ENCODE assay signal across 9 cellular contexts in genomic region chr17:81328925-81329278, GRCh38. TPM values are rescaled to one million over a fixed set of nuclear protein-coding genes. Genes with fewer than 3 reads are reported as not detected.
DNase-seq lines count a peak whose midpoint lies in the region; ATAC-seq and TF ChIP-seq lines count a peak whose summit lies in the region.
"Had no signal": no experiment of that assay in that cellular context is flagged by ENCODE, and none has a peak within 500 bp of the region (broad histone marks: within the 10 kb centered on the region; RNA-seq: fewer than 3 reads in every experiment).

No MANE protein-coding gene starts in this region.

- H3K9me3 ChIP-seq in HUES6 (ENCODE audit: control insufficient read depth, insufficient read depth, low read depth, low read length): no peaks in the 10 kb centered on the region
- H3K9me3 ChIP-seq in body of pancreas: no peaks in the 10 kb centered on the region
- no peaks in the 10 kb centered on the region for H3K9me3 ChIP-seq in stomach

- no peak for TF ChIP-seq CTCF in body of pancreas (IDR thresholded peaks at IDR 0.05)
- TF ChIP-seq CTCF in stomach (IDR thresholded peaks at IDR 0.05): no peak

- H3K27ac ChIP-seq in HUES6 (ENCODE audit: low read depth, low read length) (no peak overlapping the region; the same call in 1 of the 2 replicates), body of pancreas (peak overlapping the region in 3 of 4 donors; percentile 54 to 65 (median 62)), stomach (peak overlapping the region; percentile 12 to 87 (median 82))

- TF ChIP-seq EP300 in stomach (IDR thresholded peaks at IDR 0.05): no peak

- ATAC-seq in body of pancreas: no peak
- no peak for ATAC-seq in GM21786 (IDR thresholded peaks at IDR 0.05; ENCODE audit: unreplicated experiment)

- H3K36me3 ChIP-seq in HUES6 (ENCODE audit: control insufficient read depth, insufficient read depth, low read length): no peaks in the 10 kb centered on the region
- no peaks in the 10 kb centered on the region for H3K36me3 ChIP-seq in body of pancreas (replicated peaks in 1 of 2; ENCODE audit: insufficient read depth in 1 of 2, low read depth in 2 of 2)
- H3K36me3 ChIP-seq in stomach: no peaks in the 10 kb centered on the region

- DNase-seq in body of pancreas (no peak), kidney tubule cell (ENCODE audit: low spot score) (peak; percentile 58), stomach (no peak), KG1 (lab: John Stamatoyannopoulos, UW) (no peak), dermis blood vessel endothelial cell (no peak)
- DNase-seq in activated effector memory CD4-positive, alpha-beta T cell treated with Interleukin-2 at 50 U/mL for 16 hours: no peak

- H3K4me1 ChIP-seq in HUES6 (ENCODE audit: control insufficient read depth, insufficient read depth, low read length) (peaks cover 39% of the 10 kb centered on the region), body of pancreas (peaks cover 31% of the 10 kb centered on the region), stomach (peaks cover 23 to 67% (median 33%) of the 10 kb centered on the region in 4 donors)

- intact Hi-C loops in body of pancreas (cut with DNase I) (no loop called here), stomach (cut with DNase I; ENCODE audit: low total_unique reads) (no loop called here)

- TF ChIP-seq POLR2A in body of pancreas (IDR thresholded peaks at IDR 0.05) (no peak), stomach (IDR thresholded peaks at IDR 0.05) (no peak)

- no peaks in the 10 kb centered on the region for H3K27me3 ChIP-seq in HUES6 (ENCODE audit: control insufficient read depth, insufficient read depth, low read length)
- H3K27me3 ChIP-seq in body of pancreas: no peaks in the 10 kb centered on the region
- peaks cover 0 to 17% (median 0%) of the 10 kb centered on the region in 3 donors for H3K27me3 ChIP-seq in stomach

- 49 to 74% methylated on average over 4 to 7 of the region's 7 CpGs for WGBS in body of pancreas, 2 donors
- WGBS in stomach, 5 donors: 44 to 67% (median 47%) methylated on average over 5 to 7 of the region's 7 CpGs

- H3K4me3 ChIP-seq in HUES6 (ENCODE audit: low read depth, low read length) (no peak overlapping the region), body of pancreas (no peak overlapping the region), stomach (no peak overlapping the region)
- H3K4me3 ChIP-seq: K562 had no signal

- H3K9ac ChIP-seq in HUES6 (ENCODE audit: low read length): peak overlapping the region; percentile 29

RNA-seq across cellular contexts. Expression of gene SLC38A10, which starts 33.8 kb away (rescaled TPM):
- total RNA-seq in body of pancreas (100 to 1,000 TPM; 102 to 203 TPM), stomach (100 to 1,000 TPM in 2 of 5 donors, 10 to 100 TPM in 3; 27.4 to 140 (median 82.6) TPM), dermis blood vessel endothelial cell (101 and 106 TPM in 2 replicates)
- 10 to 100 TPM; 18.6 to 78.1 (median 56.4) TPM for polyA plus RNA-seq in stomach
